8 cellular contexts compared by ENCODE assay signal in the genomic region with DNA sequence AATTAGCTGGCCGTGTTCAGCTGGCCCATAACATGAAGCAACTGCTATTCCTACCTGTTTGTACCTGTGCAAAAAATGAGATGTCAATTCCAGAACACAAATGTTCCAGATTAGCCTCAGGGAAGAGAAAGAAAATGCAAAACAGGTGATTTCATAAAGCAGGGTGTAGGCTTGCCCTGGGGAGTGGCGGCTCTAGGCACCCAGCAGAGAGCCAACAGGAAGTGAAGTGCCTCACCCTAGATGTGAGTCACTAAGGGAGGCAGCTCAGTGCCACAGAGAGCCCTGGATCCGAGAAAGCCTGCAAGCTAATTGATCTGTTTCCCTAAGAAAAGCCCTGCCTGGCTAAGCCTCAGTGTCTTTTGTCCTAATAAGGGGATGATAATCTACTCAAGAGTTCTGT.
A peak's percentile ranks its signal among the peaks of the same experiment; 100 is the strongest.
DNase-seq lines count a peak whose midpoint lies in the region; ATAC-seq lines count a peak whose summit lies in the region.

No MANE protein-coding gene starts in this region.

- peaks cover 10% of the 10 kb centered on the region for H3K9me3 Mint-ChIP-seq in activated T-helper 17 cell treated with anti-CD3 and anti-CD28 coated beads, Interleukin-2, amount 50 U/mL, for 72 hours

- no peaks in the 10 kb centered on the region for H3K36me3 Mint-ChIP-seq in activated T-helper 17 cell treated with anti-CD3 and anti-CD28 coated beads, Interleukin-2, amount 50 U/mL, for 72 hours (ENCODE audit: low read depth)

- peak; percentile 87 for DNase-seq in DMS53 (lab: John Stamatoyannopoulos, UW)
- DNase-seq in HuH-7.5 (ENCODE audit: low spot score): peak; percentile 27
- DNase-seq in left lobe of liver (ENCODE audit: low spot score): no peak
- DNase-seq in NCI-H1694 (lab: John Stamatoyannopoulos, UW): no peak
- no peak for DNase-seq in Ammon's horn (ENCODE audit: low spot score)

- no peak overlapping the region for H3K4me3 Mint-ChIP-seq in activated T-helper 17 cell treated with anti-CD3 and anti-CD28 coated beads, Interleukin-2, amount 50 U/mL, for 72 hours

- peaks cover 7% of the 10 kb centered on the region for H3K4me1 Mint-ChIP-seq in activated T-helper 17 cell treated with anti-CD3 and anti-CD28 coated beads, Interleukin-2, amount 50 U/mL, for 72 hours

- peak; percentile 86 for ATAC-seq in GM21619 (IDR thresholded peaks at IDR 0.05; ENCODE audit: unreplicated experiment)
- peak; percentile 100 for ATAC-seq in activated T-helper 17 cell treated with anti-CD3 and anti-CD28 coated beads, Interleukin-2, amount 50 U/mL, for 72 hours (replicated peaks)
- peak; percentile 53 for ATAC-seq in left lobe of liver
- ATAC-seq in GM18519 (IDR thresholded peaks at IDR 0.05; ENCODE audit: low FRiP score, unreplicated experiment): no peak

- H3K27me3 Mint-ChIP-seq in activated T-helper 17 cell treated with anti-CD3 and anti-CD28 coated beads, Interleukin-2, amount 50 U/mL, for 72 hours: peaks cover 12% of the 10 kb centered on the region

- H3K27ac Mint-ChIP-seq in activated T-helper 17 cell treated with anti-CD3 and anti-CD28 coated beads, Interleukin-2, amount 50 U/mL, for 72 hours: no peak overlapping the region

Comparison
In these comparisons a context has a peak if more than half of its experiments do, and no peak if none do; other contexts are left out.
1. DNase-seq: peak in DMS53 (single experiment) and HuH-7.5 (single experiment); none in left lobe of liver (single experiment), NCI-H1694 (single experiment) and Ammon's horn (single experiment).